Comparison of ENCODE assay signal across 8 cellular contexts in the genomic region with DNA sequence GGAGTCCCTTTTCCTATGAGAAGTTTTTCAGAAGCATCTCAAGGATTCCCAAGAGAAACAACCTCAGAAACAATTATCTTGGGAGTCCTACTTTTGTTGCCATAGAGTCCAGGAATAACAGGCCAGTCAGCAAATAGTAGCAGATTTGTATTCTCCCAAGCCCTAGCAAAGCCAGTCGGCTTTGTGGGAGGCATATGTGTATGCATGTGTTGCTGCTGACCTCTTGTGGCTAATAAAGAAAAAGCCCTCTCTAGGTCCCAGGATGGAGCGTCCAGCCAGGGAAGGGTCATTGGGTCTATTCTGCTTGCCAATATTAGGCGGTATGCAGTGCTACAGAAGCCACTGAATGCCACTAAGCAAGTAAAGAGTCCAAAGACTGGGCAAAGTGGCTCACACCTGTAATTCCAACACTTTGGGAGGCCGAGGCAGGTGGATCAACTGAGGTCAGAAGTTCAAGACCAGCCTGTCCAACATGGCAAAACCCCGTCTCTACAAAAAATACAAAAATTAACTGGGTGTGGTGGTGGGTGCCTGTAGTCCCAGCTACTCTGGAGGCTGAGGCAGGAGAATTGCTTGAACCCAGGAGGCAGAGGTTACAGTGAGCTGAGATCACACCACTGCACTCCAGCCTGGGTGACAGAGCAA. TPM values are rescaled to one million over a fixed set of nuclear protein-coding genes. Genes with fewer than 3 reads are reported as not detected.
DNase-seq lines count a peak whose midpoint lies in the region; ATAC-seq, FAIRE-seq and TF ChIP-seq lines count a peak whose summit lies in the region.
"Not testable (repeated sequence)": the region's sequence is repeated elsewhere in the genome, so short reads cannot be mapped to it uniquely, and the experiment has no call there.

No MANE protein-coding gene starts in this region.

- H3K27ac Mint-ChIP-seq in CD14-positive monocyte; activated T-helper 1 cell treated with anti-CD3 and anti-CD28 coated beads, Interleukin-12 subunit alpha, Interleukin-12 subunit beta, Interleukin-2, Interleukin-4 antibody, amounts not matched to agents 30 ng/mL and 10 ng/mL and 1 ng/mL, durations not matched to agents 14 hours and 24 hours and 36 hours: not testable (repeated sequence)

- not testable (repeated sequence) for H3K4me3 Mint-ChIP-seq in CD14-positive monocyte; activated T-helper 1 cell treated with anti-CD3 and anti-CD28 coated beads, Interleukin-12 subunit alpha, Interleukin-12 subunit beta, Interleukin-2, Interleukin-4 antibody, amounts not matched to agents 30 ng/mL and 10 ng/mL and 1 ng/mL, durations not matched to agents 14 hours and 24 hours and 36 hours

- peak; percentile 73 for TF ChIP-seq CTCF in CD14-positive monocyte (IDR thresholded peaks at IDR 0.05)
- peak; percentile 85 for TF ChIP-seq CTCF in OCI-LY3 (IDR thresholded peaks at IDR 0.05; ENCODE audit: low read depth, low read length)
- TF ChIP-seq CTCF in HepG2 (CRISPR knock-in tag; IDR thresholded peaks at IDR 0.05): peak; percentile 93

- TF ChIP-seq POLR2A in erythroblast (IDR thresholded peaks at IDR 0.05; ENCODE audit: low read length); HepG2 (IDR thresholded peaks at IDR 0.05; ENCODE audit: insufficient read depth in 1 of 2, low read depth in 2 of 2, low read length in 2 of 2): not testable (repeated sequence)

- H3K36me3 Mint-ChIP-seq in CD14-positive monocyte; activated T-helper 1 cell treated with anti-CD3 and anti-CD28 coated beads, Interleukin-12 subunit alpha, Interleukin-12 subunit beta, Interleukin-2, Interleukin-4 antibody, amounts not matched to agents 30 ng/mL and 10 ng/mL and 1 ng/mL, durations not matched to agents 14 hours and 24 hours and 36 hours (ENCODE audit: low read depth): not testable (repeated sequence)

- in situ Hi-C loops in HepG2 (cut with HindIII; ENCODE audit: extremely low pct_ligation_motif_present, low pct_unique_long_range_greater_than_20kb): loop anchor here (5.0 to 10.0 kb wide), 2 partner anchors 283 to 360 kb away; partner anchors contain the start of gene ATOSB

- FAIRE-seq in GM19239 (lab: Jason Lieb, UNC) (peak; percentile 73), HepG2 (lab: Jason Lieb, UNC) (peak; percentile 81)

- not testable (repeated sequence) for H2AFZ ChIP-seq in OCI-LY3 (ENCODE audit: low read depth, low read length); HepG2 (ENCODE audit: low read length)

- not testable (repeated sequence) for TF ChIP-seq EP300 in HepG2 (IDR thresholded peaks at IDR 0.05; ENCODE audit: low read depth in 2 of 2, low read length in 2 of 2); HepG2 (CRISPR knock-in tag; IDR thresholded peaks at IDR 0.05; ENCODE audit: borderline replicate concordance)

- not testable (repeated sequence) for H3K4me1 ChIP-seq in OCI-LY3 (ENCODE audit: low read length); HepG2 (ENCODE audit: insufficient read depth, low read length)

- not testable (repeated sequence) for H3K9me3 Mint-ChIP-seq in CD14-positive monocyte; activated T-helper 1 cell treated with anti-CD3 and anti-CD28 coated beads, Interleukin-12 subunit alpha, Interleukin-12 subunit beta, Interleukin-2, Interleukin-4 antibody, amounts not matched to agents 30 ng/mL and 10 ng/mL and 1 ng/mL, durations not matched to agents 14 hours and 24 hours and 36 hours

- WGBS in HepG2 (ENCODE audit: low lambda C conversion rate): 9% methylated on average over 5 of the region's 5 CpGs

- H3K79me2 ChIP-seq in OCI-LY3 (ENCODE audit: low read length); HepG2 (ENCODE audit: insufficient read depth, low read length): not testable (repeated sequence)

- not testable (repeated sequence) for H3K36me3 ChIP-seq in OCI-LY3 (replicated peaks; ENCODE audit: low read depth, low read length); HepG2 (replicated peaks in 1 of 2; ENCODE audit: control insufficient read depth in 1 of 2, insufficient read depth in 2 of 2, low read length in 2 of 2)

- POLR2A ChIA-PET in HepG2 (lab: Yijun Ruan, JAX): not testable (repeated sequence)

- not testable (repeated sequence) for H3K4me2 ChIP-seq in OCI-LY3 (ENCODE audit: low read length)
- H3K4me2 ChIP-seq in HepG2 (ENCODE audit: low read depth, low read length): peak overlapping the region; percentile 12; the same call in 1 of the 2 replicates

- not testable (repeated sequence) for H3K9ac ChIP-seq in OCI-LY3 (ENCODE audit: low read length); HepG2 (ENCODE audit: insufficient read depth, low read depth, low read length)

- peaks cover 15% of the 10 kb centered on the region for H3K27me3 ChIP-seq in OCI-LY3 (ENCODE audit: low read depth, low read length)
- H3K27me3 ChIP-seq in HepG2 (ENCODE audit: control insufficient read depth in 1 of 2, insufficient read depth in 2 of 2, low read length in 2 of 2): not testable (repeated sequence)

- TF ChIP-seq RAD21 in HepG2 (CRISPR knock-in tag; IDR thresholded peaks at IDR 0.05): peak; percentile 91

- not testable (repeated sequence) for H3K27ac ChIP-seq in OCI-LY3 (ENCODE audit: low read length); HepG2 (ENCODE audit: extremely low read length, insufficient read depth, low read length)

- not testable (repeated sequence) for BruUV-seq in HepG2 (replicated peaks; lab: Mats Ljungman, UMichigan)

- H3K27me3 Mint-ChIP-seq in CD14-positive monocyte (ENCODE audit: low read depth in 3 of 3): peaks cover 2 to 14% (median 5%) of the 10 kb centered on the region in 3 donors
- peaks cover 33% of the 10 kb centered on the region for H3K27me3 Mint-ChIP-seq in activated T-helper 1 cell treated with anti-CD3 and anti-CD28 coated beads, Interleukin-12 subunit alpha, Interleukin-12 subunit beta, Interleukin-2, Interleukin-4 antibody, amounts not matched to agents 30 ng/mL and 10 ng/mL and 1 ng/mL, durations not matched to agents 14 hours and 24 hours and 36 hours (ENCODE audit: insufficient read depth)

- DNase-seq in CD14-positive monocyte (ENCODE audit: low spot score) (peak; percentile 59), NAMALWA (ENCODE audit: low spot score) (peak; percentile 74), erythroblast (lab: John Stamatoyannopoulos, UW) (peak; percentile 69 to 77), HepG2 (ENCODE audit: low spot score) (peak; percentile 76), smooth muscle cell of the brain vasculature (ENCODE audit: low read depth, low spot score) (peak; percentile 69)
- DNase-seq in GM19239 (ENCODE audit: insufficient read length, low spot score): not testable (repeated sequence)
- peak; percentile 6 for DNase-seq in activated T-helper 1 cell treated with anti-CD3 and anti-CD28 coated beads, Interleukin-12 subunit alpha, Interleukin-12 subunit beta, Interleukin-2, Interleukin-4 antibody, amounts not matched to agents 30 ng/mL and 10 ng/mL and 1 ng/mL, durations not matched to agents 14 hours and 24 hours and 36 hours (ENCODE audit: low spot score)

- peak; percentile 97 for ATAC-seq in HepG2

- intact Hi-C loops in CD14-positive monocyte (cut with micrococcal nuclease): loop anchor here (5.0 kb wide), 2 partner anchors 360 to 580 kb away; partner anchors contain the start of gene ATOSB (in 2 of the 2)
- intact Hi-C loops in activated T-helper 1 cell treated with anti-CD3 and anti-CD28 coated beads, Interleukin-12 subunit alpha, Interleukin-12 subunit beta, Interleukin-2, Interleukin-4 antibody, amounts not matched to agents 30 ng/mL and 10 ng/mL and 1 ng/mL, durations not matched to agents 14 hours and 24 hours and 36 hours (cut with micrococcal nuclease): loop anchor here (1.0 to 5.0 kb wide), 5 partner anchors 220 to 717 kb away; no protein-coding TSS in a partner anchor
- intact Hi-C loops in HepG2 (cut with micrococcal nuclease; ENCODE audit: unreplicated experiment): loop anchor here (1.0 to 10.0 kb wide), 5 partner anchors 63 to 583 kb away; a partner anchor contains a TSS

- not testable (repeated sequence) for H3K4me1 Mint-ChIP-seq in CD14-positive monocyte; activated T-helper 1 cell treated with anti-CD3 and anti-CD28 coated beads, Interleukin-12 subunit alpha, Interleukin-12 subunit beta, Interleukin-2, Interleukin-4 antibody, amounts not matched to agents 30 ng/mL and 10 ng/mL and 1 ng/mL, durations not matched to agents 14 hours and 24 hours and 36 hours (ENCODE audit: low read depth)

- H3K9me3 ChIP-seq in OCI-LY3 (ENCODE audit: insufficient read depth, low read length); HepG2 (ENCODE audit: low read length): not testable (repeated sequence)

- not testable (repeated sequence) for H4K20me1 ChIP-seq in OCI-LY3 (ENCODE audit: insufficient read depth, low read length); HepG2 (ENCODE audit: insufficient read depth, low read length)

- H3K4me3 ChIP-seq in OCI-LY3 (ENCODE audit: low read length); HepG2 (replicated peaks in 1 of 3; ENCODE audit: insufficient read depth in 1 of 3, low read depth in 2 of 3, low read length in 3 of 3): not testable (repeated sequence)

- CTCF ChIA-PET in HepG2 (lab: Yijun Ruan, JAX; ENCODE audit: low intra/inter-chr PET ratio, low total read pairs): interaction anchor here (1.0 to 1.8 kb wide), 5 partner anchors 76 to 577 kb away, joined by 3 to 14 read pairs (median 6); partner anchors contain the start of genes ATOSB and PIGO

RNA-seq across cellular contexts. Expression of gene RUSC2, which starts 12.6 kb away (rescaled TPM):
- polyA plus RNA-seq in CD14-positive monocyte (1 to 10 TPM; 2.2 to 3.7 TPM), HepG2 (2011; rRNA removed) (2.8 and 3.7 TPM in 2 replicates)
- total RNA-seq in activated T-helper 1 cell treated with anti-CD3 and anti-CD28 coated beads, Interleukin-12 subunit alpha, Interleukin-12 subunit beta, Interleukin-2, Interleukin-4 antibody, amounts not matched to agents 30 ng/mL and 10 ng/mL and 1 ng/mL, durations not matched to agents 14 hours and 24 hours and 36 hours: 4.4 and 5.8 TPM in 2 replicates
- total RNA-seq in HepG2 (2016; rRNA removed; fragmentation: Illumina TruSeq; extraction: Trizol): 2.3 and 3.3 TPM in 2 replicates
- 1.1 and 1.7 TPM in 2 replicates for total RNA-seq in HepG2 (2016; cell fraction: cytosol; rRNA removed; fragmentation: Illumina TruSeq; extraction: Trizol; ENCODE audit: low read depth)
- 1.9 and 3.8 TPM in 2 replicates for total RNA-seq in HepG2 (2016; cell fraction: insoluble cytoplasmic fraction; rRNA removed; fragmentation: Illumina TruSeq; extraction: Trizol)
- total RNA-seq in HepG2 (2016; cell fraction: membrane; rRNA removed; fragmentation: Illumina TruSeq; extraction: Trizol): 3.6 and 4.7 TPM in 2 replicates
- total RNA-seq in HepG2 (2016; cell fraction: nucleus; rRNA removed; fragmentation: Illumina TruSeq; extraction: Trizol): 3.3 and 4.1 TPM in 2 replicates
- polyA plus RNA-seq in HepG2 (2011; cell fraction: cytosol; rRNA removed): 1.7 and 2.1 TPM in 2 replicates
- polyA plus RNA-seq in HepG2 (2011; cell fraction: nucleus; rRNA removed): 11.7 and 15.3 TPM in 2 replicates
- polyA plus RNA-seq in HepG2 (2012): 1.9 and 2.4 TPM in 2 replicates
- polyA plus RNA-seq in HepG2 (2016; cell fraction: cytosol; fragmentation: Illumina TruSeq; extraction: Trizol; ENCODE audit: low read depth): 0.12 and 0.19 TPM in 2 replicates
- polyA plus RNA-seq in HepG2 (2016; cell fraction: insoluble cytoplasmic fraction; fragmentation: Illumina TruSeq; extraction: Trizol; ENCODE audit: low read depth): 1.8 and 2.2 TPM in 2 replicates
- 0.34 and 0.43 TPM in 2 replicates for polyA plus RNA-seq in HepG2 (2016; cell fraction: membrane; fragmentation: Illumina TruSeq; extraction: Trizol; ENCODE audit: low read depth)
- 7.4 and 7.8 TPM in 2 replicates for polyA plus RNA-seq in HepG2 (2016; cell fraction: nucleus; fragmentation: Illumina TruSeq; extraction: Trizol; ENCODE audit: insufficient read depth, low read depth)
- 25.2 and 27.1 TPM in 2 replicates for polyA minus RNA-seq in HepG2 (2011; rRNA and poly(A)+ RNA removed; ENCODE audit: low replicate concordance)
- polyA minus RNA-seq in HepG2 (2011; cell fraction: cytosol; rRNA and poly(A)+ RNA removed): 4.6 and 4.7 TPM in 2 replicates
- 5.7 and 6.6 TPM in 2 replicates for polyA minus RNA-seq in HepG2 (2011; cell fraction: nucleus; rRNA and poly(A)+ RNA removed)
